Comparison of ENCODE assay signal across 1 cellular context in genomic region chr2:223944166-223944703, GRCh38.
TF ChIP-seq lines count a peak whose summit lies in the region.

No MANE protein-coding gene starts in this region.

TF ChIP-seq in HepG2, 621 proteins besides CTCF, POLR2A, EP300 and RAD21 (continued from another document and continues in another):
- peak; percentile 78 for TF ChIP-seq KMT2A (CRISPR knock-in tag; IDR thresholded peaks at IDR 0.05)
- no peak for TF ChIP-seq SRSF4 (IDR thresholded peaks at IDR 0.05; ENCODE audit: low read depth, low read length, poor library complexity, severe bottlenecking)
- TF ChIP-seq ZNF589 (CRISPR knock-in tag; conservative IDR thresholded peaks at IDR 0.05), result no peak
- no peak for TF ChIP-seq ZMYM3 (CRISPR knock-in tag; IDR thresholded peaks at IDR 0.05)
- no peak for TF ChIP-seq BATF2 (CRISPR knock-in tag; IDR thresholded peaks at IDR 0.05)
- no peak for TF ChIP-seq CREB1 (IDR thresholded peaks at IDR 0.05)
- TF ChIP-seq CREB1 (CRISPR knock-in tag; IDR thresholded peaks at IDR 0.05), result no peak
- TF ChIP-seq ZNF446 (CRISPR knock-in tag; IDR thresholded peaks at IDR 0.05), result no peak
- TF ChIP-seq ZFP62 (CRISPR knock-in tag; IDR thresholded peaks at IDR 0.05), result no peak
- TF ChIP-seq GLI4 (CRISPR knock-in tag; IDR thresholded peaks at IDR 0.05; ENCODE audit: borderline replicate concordance), result no peak
- TF ChIP-seq ZNF788 (CRISPR knock-in tag; IDR thresholded peaks at IDR 0.05; ENCODE audit: borderline replicate concordance), result no peak
- TF ChIP-seq ZNF883 (CRISPR knock-in tag; IDR thresholded peaks at IDR 0.05; ENCODE audit: not compliant biosample characterization), result peak; percentile 45
- peak; percentile 66 for TF ChIP-seq GABPB1 (CRISPR knock-in tag; IDR thresholded peaks at IDR 0.05)
- TF ChIP-seq PBX2 (CRISPR knock-in tag; IDR thresholded peaks at IDR 0.05), result no peak
- no peak for TF ChIP-seq ZNF17 (CRISPR knock-in tag; IDR thresholded peaks at IDR 0.05)
- TF ChIP-seq TAF1 (CRISPR knock-in tag; IDR thresholded peaks at IDR 0.05), result 0 out of 2 replicates have a peak, but pooled peaks have one; percentile 26
- no peak for TF ChIP-seq MED1 (CRISPR knock-in tag; IDR thresholded peaks at IDR 0.05)
- TF ChIP-seq EZH2 (conservative IDR thresholded peaks at IDR 0.05; ENCODE audit: low read depth, low read length), result no peak
- TF ChIP-seq SP1 (IDR thresholded peaks at IDR 0.05), result no peak
- peak; percentile 46; the same call in 1 of the 2 replicates for TF ChIP-seq SP1 (CRISPR knock-in tag; IDR thresholded peaks at IDR 0.05)
- TF ChIP-seq SRF (IDR thresholded peaks at IDR 0.05; ENCODE audit: low read depth, low read length), result no peak
- TF ChIP-seq NCOA1 (CRISPR knock-in tag; IDR thresholded peaks at IDR 0.05), result no peak
- TF ChIP-seq, protein P1, sequence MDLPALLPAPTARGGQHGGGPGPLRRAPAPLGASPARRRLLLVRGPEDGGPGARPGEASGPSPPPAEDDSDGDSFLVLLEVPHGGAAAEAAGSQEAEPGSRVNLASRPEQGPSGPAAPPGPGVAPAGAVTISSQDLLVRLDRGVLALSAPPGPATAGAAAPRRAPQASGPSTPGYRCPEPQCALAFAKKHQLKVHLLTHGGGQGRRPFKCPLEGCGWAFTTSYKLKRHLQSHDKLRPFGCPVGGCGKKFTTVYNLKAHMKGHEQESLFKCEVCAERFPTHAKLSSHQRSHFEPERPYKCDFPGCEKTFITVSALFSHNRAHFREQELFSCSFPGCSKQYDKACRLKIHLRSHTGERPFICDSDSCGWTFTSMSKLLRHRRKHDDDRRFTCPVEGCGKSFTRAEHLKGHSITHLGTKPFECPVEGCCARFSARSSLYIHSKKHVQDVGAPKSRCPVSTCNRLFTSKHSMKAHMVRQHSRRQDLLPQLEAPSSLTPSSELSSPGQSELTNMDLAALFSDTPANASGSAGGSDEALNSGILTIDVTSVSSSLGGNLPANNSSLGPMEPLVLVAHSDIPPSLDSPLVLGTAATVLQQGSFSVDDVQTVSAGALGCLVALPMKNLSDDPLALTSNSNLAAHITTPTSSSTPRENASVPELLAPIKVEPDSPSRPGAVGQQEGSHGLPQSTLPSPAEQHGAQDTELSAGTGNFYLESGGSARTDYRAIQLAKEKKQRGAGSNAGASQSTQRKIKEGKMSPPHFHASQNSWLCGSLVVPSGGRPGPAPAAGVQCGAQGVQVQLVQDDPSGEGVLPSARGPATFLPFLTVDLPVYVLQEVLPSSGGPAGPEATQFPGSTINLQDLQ (CRISPR knock-in tag; IDR thresholded peaks at IDR 0.05), result peak; percentile 22; the same call in 1 of the 2 replicates
- TF ChIP-seq, protein P2, sequence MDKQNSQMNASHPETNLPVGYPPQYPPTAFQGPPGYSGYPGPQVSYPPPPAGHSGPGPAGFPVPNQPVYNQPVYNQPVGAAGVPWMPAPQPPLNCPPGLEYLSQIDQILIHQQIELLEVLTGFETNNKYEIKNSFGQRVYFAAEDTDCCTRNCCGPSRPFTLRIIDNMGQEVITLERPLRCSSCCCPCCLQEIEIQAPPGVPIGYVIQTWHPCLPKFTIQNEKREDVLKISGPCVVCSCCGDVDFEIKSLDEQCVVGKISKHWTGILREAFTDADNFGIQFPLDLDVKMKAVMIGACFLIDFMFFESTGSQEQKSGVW (CRISPR knock-in tag; IDR thresholded peaks at IDR 0.05; ENCODE audit: borderline replicate concordance), result no peak
- 0 out of 2 replicates have a peak, but pooled peaks have one; percentile 45 for TF ChIP-seq ZKSCAN8 (CRISPR knock-in tag; IDR thresholded peaks at IDR 0.05; ENCODE audit: borderline replicate concordance)
- no peak for TF ChIP-seq MAF1 (CRISPR knock-in tag; IDR thresholded peaks at IDR 0.05; ENCODE audit: borderline replicate concordance)
- TF ChIP-seq ZNF232 (CRISPR knock-in tag; IDR thresholded peaks at IDR 0.05; ENCODE audit: borderline replicate concordance), result no peak
- TF ChIP-seq ZNF720 (CRISPR knock-in tag; IDR thresholded peaks at IDR 0.05), result no peak
- 0 out of 2 replicates have a peak, but pooled peaks have one; percentile 16 for TF ChIP-seq CAMTA2 (CRISPR knock-in tag; IDR thresholded peaks at IDR 0.05; ENCODE audit: borderline replicate concordance)
- TF ChIP-seq KAT8 (CRISPR knock-in tag; IDR thresholded peaks at IDR 0.05), result 0 out of 2 replicates have a peak, but pooled peaks have one; percentile 30
- no peak; the same call in 1 of the 2 replicates for TF ChIP-seq NCOA2 (CRISPR knock-in tag; IDR thresholded peaks at IDR 0.05)
- TF ChIP-seq SALL2 (CRISPR knock-in tag; IDR thresholded peaks at IDR 0.05), result no peak
- 0 out of 2 replicates have a peak, but pooled peaks have one; percentile 30 for TF ChIP-seq DRAP1 (CRISPR knock-in tag; IDR thresholded peaks at IDR 0.05)
- 0 out of 2 replicates have a peak, but pooled peaks have one; percentile 24 for TF ChIP-seq FOXA3 (CRISPR knock-in tag; IDR thresholded peaks at IDR 0.05)
- no peak for TF ChIP-seq ZBTB33 (CRISPR knock-in tag; IDR thresholded peaks at IDR 0.05)
- no peak; the same call in none of the 2 replicates for TF ChIP-seq ZNF274 (CRISPR knock-in tag; IDR thresholded peaks at IDR 0.05)
- no peak for TF ChIP-seq SUZ12 (IDR thresholded peaks at IDR 0.05; ENCODE audit: low read depth, low read length)
- TF ChIP-seq ZNF138 (CRISPR knock-in tag; IDR thresholded peaks at IDR 0.05; ENCODE audit: low read depth), result no peak
- TF ChIP-seq, protein P3, sequence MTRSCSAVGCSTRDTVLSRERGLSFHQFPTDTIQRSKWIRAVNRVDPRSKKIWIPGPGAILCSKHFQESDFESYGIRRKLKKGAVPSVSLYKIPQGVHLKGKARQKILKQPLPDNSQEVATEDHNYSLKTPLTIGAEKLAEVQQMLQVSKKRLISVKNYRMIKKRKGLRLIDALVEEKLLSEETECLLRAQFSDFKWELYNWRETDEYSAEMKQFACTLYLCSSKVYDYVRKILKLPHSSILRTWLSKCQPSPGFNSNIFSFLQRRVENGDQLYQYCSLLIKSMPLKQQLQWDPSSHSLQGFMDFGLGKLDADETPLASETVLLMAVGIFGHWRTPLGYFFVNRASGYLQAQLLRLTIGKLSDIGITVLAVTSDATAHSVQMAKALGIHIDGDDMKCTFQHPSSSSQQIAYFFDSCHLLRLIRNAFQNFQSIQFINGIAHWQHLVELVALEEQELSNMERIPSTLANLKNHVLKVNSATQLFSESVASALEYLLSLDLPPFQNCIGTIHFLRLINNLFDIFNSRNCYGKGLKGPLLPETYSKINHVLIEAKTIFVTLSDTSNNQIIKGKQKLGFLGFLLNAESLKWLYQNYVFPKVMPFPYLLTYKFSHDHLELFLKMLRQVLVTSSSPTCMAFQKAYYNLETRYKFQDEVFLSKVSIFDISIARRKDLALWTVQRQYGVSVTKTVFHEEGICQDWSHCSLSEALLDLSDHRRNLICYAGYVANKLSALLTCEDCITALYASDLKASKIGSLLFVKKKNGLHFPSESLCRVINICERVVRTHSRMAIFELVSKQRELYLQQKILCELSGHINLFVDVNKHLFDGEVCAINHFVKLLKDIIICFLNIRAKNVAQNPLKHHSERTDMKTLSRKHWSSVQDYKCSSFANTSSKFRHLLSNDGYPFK (CRISPR knock-in tag; IDR thresholded peaks at IDR 0.05; ENCODE audit: borderline replicate concordance), result 0 out of 2 replicates have a peak, but pooled peaks have one; percentile 60
- TF ChIP-seq POGZ (CRISPR knock-in tag; IDR thresholded peaks at IDR 0.05), result peak; percentile 23; the same call in 1 of the 2 replicates
- TF ChIP-seq IKZF1 (IDR thresholded peaks at IDR 0.05), result no peak
- TF ChIP-seq, protein P4, sequence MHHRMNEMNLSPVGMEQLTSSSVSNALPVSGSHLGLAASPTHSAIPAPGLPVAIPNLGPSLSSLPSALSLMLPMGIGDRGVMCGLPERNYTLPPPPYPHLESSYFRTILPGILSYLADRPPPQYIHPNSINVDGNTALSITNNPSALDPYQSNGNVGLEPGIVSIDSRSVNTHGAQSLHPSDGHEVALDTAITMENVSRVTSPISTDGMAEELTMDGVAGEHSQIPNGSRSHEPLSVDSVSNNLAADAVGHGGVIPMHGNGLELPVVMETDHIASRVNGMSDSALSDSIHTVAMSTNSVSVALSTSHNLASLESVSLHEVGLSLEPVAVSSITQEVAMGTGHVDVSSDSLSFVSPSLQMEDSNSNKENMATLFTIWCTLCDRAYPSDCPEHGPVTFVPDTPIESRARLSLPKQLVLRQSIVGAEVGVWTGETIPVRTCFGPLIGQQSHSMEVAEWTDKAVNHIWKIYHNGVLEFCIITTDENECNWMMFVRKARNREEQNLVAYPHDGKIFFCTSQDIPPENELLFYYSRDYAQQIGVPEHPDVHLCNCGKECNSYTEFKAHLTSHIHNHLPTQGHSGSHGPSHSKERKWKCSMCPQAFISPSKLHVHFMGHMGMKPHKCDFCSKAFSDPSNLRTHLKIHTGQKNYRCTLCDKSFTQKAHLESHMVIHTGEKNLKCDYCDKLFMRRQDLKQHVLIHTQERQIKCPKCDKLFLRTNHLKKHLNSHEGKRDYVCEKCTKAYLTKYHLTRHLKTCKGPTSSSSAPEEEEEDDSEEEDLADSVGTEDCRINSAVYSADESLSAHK (CRISPR knock-in tag; IDR thresholded peaks at IDR 0.05; ENCODE audit: borderline replicate concordance), result no peak
- TF ChIP-seq ZNF546 (CRISPR knock-in tag; conservative IDR thresholded peaks at IDR 0.05), result no peak
- TF ChIP-seq HBP1 (CRISPR knock-in tag; IDR thresholded peaks at IDR 0.05; ENCODE audit: low read depth), result peak; percentile 28; the same call in 1 of the 2 replicates
- no peak for TF ChIP-seq ZSCAN20 (CRISPR knock-in tag; IDR thresholded peaks at IDR 0.05; ENCODE audit: borderline replicate concordance)
- TF ChIP-seq HMGXB3 (CRISPR knock-in tag; IDR thresholded peaks at IDR 0.05; ENCODE audit: borderline replicate concordance), result peak; percentile 65; the same call in 1 of the 2 replicates
- TF ChIP-seq ZNF292 (CRISPR knock-in tag; IDR thresholded peaks at IDR 0.05; ENCODE audit: borderline replicate concordance, low read depth), result no peak; the same call in 1 of the 2 replicates
